In genomic region chr12:12655061-12655460, GRCh38 we compare ENCODE assay signal across 17 cellular contexts. TPM values are rescaled to one million over a fixed set of nuclear protein-coding genes. Genes with fewer than 3 reads are reported as not detected.
DNase-seq lines count a peak whose midpoint lies in the region; ATAC-seq and TF ChIP-seq lines count a peak whose summit lies in the region.
"Had no signal": no experiment of that assay in that cellular context is flagged by ENCODE, and none has a peak within 500 bp of the region (broad histone marks: within the 10 kb centered on the region; RNA-seq: fewer than 3 reads in every experiment).

No MANE protein-coding gene starts in this region.

- H3K9me3 Mint-ChIP-seq in nephron progenitor cell: peaks cover 28% of the 10 kb centered on the region
- H3K9me3 Mint-ChIP-seq in activated CD8-positive, alpha-beta T cell treated with anti-CD3 and anti-CD28 coated beads, Interleukin-2, amount 10 ng/mL, durations not matched to agents 7 days and 5 days (ENCODE audit: insufficient read depth): peaks cover 4% of the 10 kb centered on the region

- in situ Hi-C loops in SK-MEL-5 (cut with HindIII; ENCODE audit: low pct_unique_long_range_greater_than_20kb, low sequenced_read_pairs): no loop called here

- no peak for TF ChIP-seq CTCF in AG10803 (conservative IDR thresholded peaks at IDR 0.05; ENCODE audit: low read length)
- TF ChIP-seq CTCF in choroid plexus epithelial cell (conservative IDR thresholded peaks at IDR 0.05; ENCODE audit: low read depth, low read length): no peak
- no peak for TF ChIP-seq CTCF in nephron progenitor cell (IDR thresholded peaks at IDR 0.05)

- peaks cover 5% of the 10 kb centered on the region for H3K27me3 Mint-ChIP-seq in nephron progenitor cell (ENCODE audit: low read depth, poor library complexity)
- no peaks in the 10 kb centered on the region for H3K27me3 Mint-ChIP-seq in activated CD8-positive, alpha-beta T cell treated with anti-CD3 and anti-CD28 coated beads, Interleukin-2, amount 10 ng/mL, durations not matched to agents 7 days and 5 days (ENCODE audit: low read depth)
- H3K27me3 Mint-ChIP-seq: B cell; CD4-positive, CD25-positive, alpha-beta regulatory T cell had no signal

- DNase-seq in AG10803 (ENCODE audit: low read depth): peak; percentile 52
- DNase-seq in SK-MEL-5 (ENCODE audit: low read depth, low spot score): peak; percentile 26
- DNase-seq in choroid plexus epithelial cell (ENCODE audit: low read depth): peak; percentile 53
- DNase-seq in nephron progenitor cell: no peak
- DNase-seq in activated CD8-positive, alpha-beta T cell treated with anti-CD3 and anti-CD28 coated beads, Interleukin-2, amount 10 ng/mL, durations not matched to agents 7 days and 5 days: no peak
- DNase-seq in inferior parietal cortex (ENCODE audit: extremely low spot score): no peak
- DNase-seq in NCI-H2107 (lab: John Stamatoyannopoulos, UW): no peak
- DNase-seq in NCI-H345 (lab: John Stamatoyannopoulos, UW): no peak
- DNase-seq: Caco-2; CD4-positive, CD25-positive, alpha-beta regulatory T cell; GDM1; KG1; NCI-H187; NCI-H526; PC-3; RPMI8226 had no signal

- ATAC-seq in activated CD8-positive, alpha-beta T cell treated with anti-CD3 and anti-CD28 coated beads, Interleukin-2, amount 10 ng/mL, durations not matched to agents 7 days and 5 days: no peak

- no peak overlapping the region for H3K4me3 ChIP-seq in AG10803 (ENCODE audit: low read length)
- no peak overlapping the region for H3K4me3 ChIP-seq in choroid plexus epithelial cell (ENCODE audit: low read depth, low read length)

- POLR2A ChIA-PET in activated CD8-positive, alpha-beta T cell treated with anti-CD3 and anti-CD28 coated beads, Interleukin-2, amount 10 ng/mL, durations not matched to agents 7 days and 5 days (lab: Charles Lee): interaction anchor here (0.9 kb wide), 1 partner anchor 28 kb away, joined by 3 read pairs; no protein-coding TSS in a partner anchor

- CTCF ChIA-PET in activated CD8-positive, alpha-beta T cell treated with anti-CD3 and anti-CD28 coated beads, Interleukin-2, amount 10 ng/mL, durations not matched to agents 7 days and 5 days (lab: Charles Lee): interaction anchor here (0.7 to 4.5 kb wide), 19 partner anchors 9 to 278 kb away, joined by 3 to 52 read pairs (median 4); no protein-coding TSS in a partner anchor

- H3K36me3 Mint-ChIP-seq in nephron progenitor cell (ENCODE audit: low read depth): peaks cover 9% of the 10 kb centered on the region
- peaks cover 2% of the 10 kb centered on the region for H3K36me3 Mint-ChIP-seq in activated CD8-positive, alpha-beta T cell treated with anti-CD3 and anti-CD28 coated beads, Interleukin-2, amount 10 ng/mL, durations not matched to agents 7 days and 5 days (ENCODE audit: low read depth)
- H3K36me3 Mint-ChIP-seq: CD4-positive, CD25-positive, alpha-beta regulatory T cell had no signal

- no peak overlapping the region for H3K4me3 Mint-ChIP-seq in nephron progenitor cell
- no peak overlapping the region for H3K4me3 Mint-ChIP-seq in activated CD8-positive, alpha-beta T cell treated with anti-CD3 and anti-CD28 coated beads, Interleukin-2, amount 10 ng/mL, durations not matched to agents 7 days and 5 days
- H3K4me3 Mint-ChIP-seq: B cell had no signal

- H3K27ac Mint-ChIP-seq in nephron progenitor cell: peak overlapping the region; percentile 64
- H3K27ac Mint-ChIP-seq in activated CD8-positive, alpha-beta T cell treated with anti-CD3 and anti-CD28 coated beads, Interleukin-2, amount 10 ng/mL, durations not matched to agents 7 days and 5 days: no peak overlapping the region

- peaks cover 24% of the 10 kb centered on the region for H3K4me1 Mint-ChIP-seq in nephron progenitor cell
- peaks cover 8% of the 10 kb centered on the region for H3K4me1 Mint-ChIP-seq in activated CD8-positive, alpha-beta T cell treated with anti-CD3 and anti-CD28 coated beads, Interleukin-2, amount 10 ng/mL, durations not matched to agents 7 days and 5 days (ENCODE audit: low read depth)

RNA-seq across cellular contexts. Expression of gene GPR19, which starts 40.9 kb away (rescaled TPM):
- 20.5 and 22.5 TPM in 2 replicates for total RNA-seq in SK-MEL-5 (2014; rRNA removed; shearing (Covaris generic))
- 11.9 and 15.7 TPM in 2 replicates for polyA plus RNA-seq in SK-MEL-5 (2015; cell fraction: cytosol; rRNA removed)
- 7.7 and 11.1 TPM in 2 replicates for polyA plus RNA-seq in SK-MEL-5 (2015; cell fraction: nucleus; rRNA removed)
- total RNA-seq in activated CD8-positive, alpha-beta T cell treated with anti-CD3 and anti-CD28 coated beads, Interleukin-2, amount 10 ng/mL, durations not matched to agents 7 days and 5 days: 10 to 100 TPM in 1 of 2 experiments, 1 to 10 TPM in 1; 7.9 to 11.0 TPM

RNA-seq across cellular contexts. Expression of gene CREBL2, which starts 43.4 kb away (rescaled TPM):
- total RNA-seq in SK-MEL-5 (2014; rRNA removed; shearing (Covaris generic)): 71.3 and 72.5 TPM in 2 replicates
- 35.7 and 46.6 TPM in 2 replicates for polyA plus RNA-seq in SK-MEL-5 (2015; cell fraction: cytosol; rRNA removed)
- polyA plus RNA-seq in SK-MEL-5 (2015; cell fraction: nucleus; rRNA removed): 10.1 and 10.8 TPM in 2 replicates
- 10 to 100 TPM; 13.2 to 14.3 TPM for total RNA-seq in activated CD8-positive, alpha-beta T cell treated with anti-CD3 and anti-CD28 coated beads, Interleukin-2, amount 10 ng/mL, durations not matched to agents 7 days and 5 days

Comparison
In these comparisons a context has a peak if more than half of its experiments do, and no peak if none do; other contexts are left out.
1. DNase-seq: peak in AG10803 (single experiment), SK-MEL-5 (single experiment) and choroid plexus epithelial cell (single experiment); none in nephron progenitor cell (single experiment), activated CD8-positive, alpha-beta T cell treated with anti-CD3 and anti-CD28 coated beads, Interleukin-2, amount 10 ng/mL, durations not matched to agents 7 days and 5 days (single experiment), inferior parietal cortex (single experiment), NCI-H2107 (single experiment) and NCI-H345 (single experiment).